In the genomic region with DNA sequence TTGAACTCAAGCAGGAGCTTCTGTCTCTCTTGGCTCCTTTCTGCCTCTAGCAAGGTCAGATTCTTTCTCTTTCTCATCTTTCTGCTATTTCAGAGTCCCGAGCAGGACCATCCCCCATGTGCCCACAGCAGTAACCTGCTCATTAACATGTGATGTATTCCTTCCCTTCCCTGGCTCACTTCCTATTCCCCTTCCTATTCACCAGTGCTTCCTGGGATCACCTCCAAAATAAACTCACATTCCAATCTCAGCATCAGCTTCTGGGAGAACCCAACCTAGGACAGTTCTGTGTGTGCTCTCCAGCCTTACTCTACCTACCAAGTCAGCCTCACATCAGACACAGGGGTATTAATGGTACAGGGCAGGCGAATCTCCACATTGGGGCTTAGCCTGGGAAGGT, we compare ENCODE assay signal across 21 cellular contexts.
DNase-seq lines count a peak whose midpoint lies in the region; TF ChIP-seq lines count a peak whose summit lies in the region.
"Had no signal": no experiment of that assay in that cellular context is flagged by ENCODE, and none has a peak within 500 bp of the region (broad histone marks: within the 10 kb centered on the region; RNA-seq: fewer than 3 reads in every experiment).

No MANE protein-coding gene starts in this region.

- H3K36me3 ChIP-seq in spleen (no peaks in the 10 kb centered on the region), neural progenitor cell (no peaks in the 10 kb centered on the region)
- H3K36me3 ChIP-seq: HAP-1 had no signal

- TF ChIP-seq CTCF in VCaP (conservative IDR thresholded peaks at IDR 0.05), result no peak
- TF ChIP-seq CTCF in neural crest cell (conservative IDR thresholded peaks at IDR 0.05), result no peak
- TF ChIP-seq CTCF in spleen (IDR thresholded peaks at IDR 0.05 in 8 of 11, conservative IDR thresholded peaks at IDR 0.05 in 3 of 11), result no peak
- no peak for TF ChIP-seq CTCF in neural progenitor cell (IDR thresholded peaks at IDR 0.05)
- no peak for TF ChIP-seq CTCF in RWPE1 (conservative IDR thresholded peaks at IDR 0.05; ENCODE audit: low read depth)

- H3K9me3 Mint-ChIP-seq in neural crest cell, result peaks cover 17% of the 10 kb centered on the region
- H3K9me3 Mint-ChIP-seq in neural progenitor cell, result peaks cover 5% of the 10 kb centered on the region

- POLR2A ChIA-PET in RWPE1 (lab: Yijun Ruan, JAX; ENCODE audit: low non-redundant PET), result no interaction called here

- intact Hi-C loops in spleen (cut with DNase I; ENCODE audit: low total_unique reads), result no loop called here

- H3K4me3 ChIP-seq in spleen (no peak overlapping the region), neural progenitor cell (no peak overlapping the region)
- H3K4me3 ChIP-seq: GM23248, HAP-1 had no signal

- no peak for TF ChIP-seq POLR2A in spleen (IDR thresholded peaks at IDR 0.05)

- CTCF ChIA-PET in RWPE1 (lab: Yijun Ruan, JAX), result no interaction called here

- 49 to 68% (median 55%) methylated on average over 2 of the region's 2 CpGs for WGBS in spleen, 5 donors

- no peaks in the 10 kb centered on the region for H3K79me2 ChIP-seq in neural progenitor cell (ENCODE audit: low read depth)

- H3K36me3 Mint-ChIP-seq in neural crest cell (ENCODE audit: low read depth), result peaks cover 7% of the 10 kb centered on the region
- no peaks in the 10 kb centered on the region for H3K36me3 Mint-ChIP-seq in neural progenitor cell
- H3K36me3 Mint-ChIP-seq: CD14-positive monocyte had no signal

- H3K4me2 ChIP-seq in neural progenitor cell, result no peak overlapping the region

- peak overlapping the region; percentile 20; the same call in 1 of the 2 replicates for H3K27ac ChIP-seq in VCaP
- no peak overlapping the region for H3K27ac ChIP-seq in spleen
- H3K27ac ChIP-seq in neural progenitor cell, result no peak overlapping the region
- no peak overlapping the region for H3K27ac ChIP-seq in RWPE1
- H3K27ac ChIP-seq: GM23248 had no signal

- no peak overlapping the region for H3K9ac ChIP-seq in neural progenitor cell
- H3K9ac ChIP-seq: GM23248 had no signal

- H4K20me1 ChIP-seq in neural progenitor cell (ENCODE audit: low read depth), result no peaks in the 10 kb centered on the region

- DNase-seq in G401 (ENCODE audit: low spot score) (peak; percentile 1), kidney tubule cell (ENCODE audit: low spot score) (peak; percentile 15), neural crest cell (ENCODE audit: low read depth, low spot score) (no peak), spleen (no peak), Ammon's horn (ENCODE audit: low spot score) (no peak), neural progenitor cell (ENCODE audit: low spot score) (no peak), RWPE1 (ENCODE audit: low spot score) (no peak)
- DNase-seq: AML-193, DMS79, GM23248, KBM-7, MV-4-11, NCI-H1694, NCI-H2081 treated with DMSO at 0.1 percent for 48 hours, NCI-H446 treated with DMSO at 0.1 percent for 48 hours, NCI-H526 treated with DMSO at 0.1 percent for 48 hours, OCI-M1, SIG-M5 had no signal

- H3K4me1 ChIP-seq in spleen, result no peaks in the 10 kb centered on the region
- no peaks in the 10 kb centered on the region for H3K4me1 ChIP-seq in neural progenitor cell
- H3K4me1 ChIP-seq: HAP-1 had no signal

- H3K27me3 ChIP-seq in spleen (replicated peaks in 1 of 7) (no peaks in the 10 kb centered on the region), neural progenitor cell (no peaks in the 10 kb centered on the region)

- no peaks in the 10 kb centered on the region for H3K27me3 Mint-ChIP-seq in neural crest cell (ENCODE audit: low read depth)
- H3K27me3 Mint-ChIP-seq in neural progenitor cell (ENCODE audit: insufficient read depth, low read depth), result no peaks in the 10 kb centered on the region

- H3K4me3 Mint-ChIP-seq in neural crest cell, result no peak overlapping the region
- no peak overlapping the region for H3K4me3 Mint-ChIP-seq in neural progenitor cell
- H3K4me3 Mint-ChIP-seq: CD14-positive monocyte had no signal

- no peaks in the 10 kb centered on the region for H3F3A ChIP-seq in neural progenitor cell (ENCODE audit: low read depth)

- H3K4me1 Mint-ChIP-seq in neural crest cell (no peaks in the 10 kb centered on the region), neural progenitor cell (peaks cover 2% of the 10 kb centered on the region)
- H3K4me1 Mint-ChIP-seq: CD14-positive monocyte had no signal

- H2AFZ ChIP-seq in neural progenitor cell (replicated peaks), result no peak overlapping the region
- H2AFZ ChIP-seq: GM23248 had no signal

- peak overlapping the region; percentile 31 for H3K27ac Mint-ChIP-seq in neural crest cell (ENCODE audit: unreplicated experiment)
- H3K27ac Mint-ChIP-seq in neural progenitor cell, result no peak overlapping the region
- H3K27ac Mint-ChIP-seq: CD14-positive monocyte had no signal

- in situ Hi-C loops in G401 (cut with HindIII; ENCODE audit: low sequenced_read_pairs), result no loop called here

- peaks cover 0 to 44% (median 16%) of the 10 kb centered on the region in 8 donors for H3K9me3 ChIP-seq in spleen
- H3K9me3 ChIP-seq in neural progenitor cell (ENCODE audit: low read depth), result no peaks in the 10 kb centered on the region
- H3K9me3 ChIP-seq: HAP-1 had no signal

Comparison
In these comparisons a context has a peak if more than half of its experiments do, and no peak if none do; other contexts are left out.
1. DNase-seq: peak in G401 (single experiment) and kidney tubule cell (single experiment); none in neural crest cell (single experiment), spleen (single experiment), Ammon's horn (single experiment), neural progenitor cell (single experiment) and RWPE1 (single experiment).